ENCODE assay signal across 19 cellular contexts in the genomic region with DNA sequence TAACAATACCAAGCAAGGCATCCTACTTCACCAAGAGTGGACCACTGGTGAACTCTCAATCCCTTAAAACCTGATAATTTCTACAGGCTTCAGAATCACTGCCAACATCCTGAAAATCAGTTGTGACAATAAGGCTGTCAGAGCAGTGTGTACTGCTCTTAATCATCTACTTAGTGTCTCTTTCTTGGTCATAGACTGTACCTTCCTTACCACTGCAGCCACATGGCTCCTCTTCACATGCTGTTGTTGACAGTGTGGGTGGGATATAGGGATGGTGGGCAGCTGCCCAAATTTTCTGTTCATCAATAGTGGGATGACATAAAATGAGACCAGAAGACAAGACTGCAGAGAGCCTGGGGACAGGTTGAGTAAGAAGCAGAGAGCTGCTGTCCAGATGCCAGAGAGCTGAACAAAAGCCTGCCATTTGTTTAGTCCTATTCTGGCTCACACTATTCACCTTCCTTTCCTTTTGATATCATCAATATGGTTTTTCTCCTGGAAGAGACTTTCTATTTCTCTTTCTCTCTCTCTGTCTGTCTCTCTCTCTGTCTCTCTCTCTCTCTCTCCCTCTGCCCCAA.
DNase-seq lines count a peak whose midpoint lies in the region; ATAC-seq and TF ChIP-seq lines count a peak whose summit lies in the region.
"Had no signal": no experiment of that assay in that cellular context is flagged by ENCODE, and none has a peak within 500 bp of the region (broad histone marks: within the 10 kb centered on the region; RNA-seq: fewer than 3 reads in every experiment).

No MANE protein-coding gene starts in this region.

- H3K4me3 ChIP-seq in AG10803 (ENCODE audit: low read length) (no peak overlapping the region), GM23248 (no peak overlapping the region)
- H3K4me3 ChIP-seq: body of pancreas, esophagus muscularis mucosa had no signal

- H4K20me1 ChIP-seq in GM23248 (ENCODE audit: insufficient read depth), result no peaks in the 10 kb centered on the region

- no peaks in the 10 kb centered on the region for H3K36me3 ChIP-seq in GM23248 (ENCODE audit: low read depth)
- H3K36me3 ChIP-seq: esophagus muscularis mucosa had no signal

- no peaks in the 10 kb centered on the region for H3K9me2 ChIP-seq in GM23248 (ENCODE audit: insufficient read depth)

- H3K4me1 ChIP-seq in GM23248 (ENCODE audit: insufficient read depth), result no peaks in the 10 kb centered on the region

- H3K4me2 ChIP-seq in GM23248 (ENCODE audit: unreplicated experiment), result no peak overlapping the region

- ATAC-seq in left lobe of liver, result peak; percentile 49
- ATAC-seq: activated naive CD8-positive, alpha-beta T cell treated with anti-CD3 and anti-CD28 coated beads, Interleukin-2, amount 50 U/mL, for 24 hours; body of pancreas; effector memory CD8-positive, alpha-beta T cell; left colon had no signal

- H2AFZ ChIP-seq in GM23248, result no peak overlapping the region

- no peak overlapping the region for H3K9ac ChIP-seq in GM23248

- DNase-seq in AG10803 (ENCODE audit: low read depth) (peak; percentile 11), GM23248 (peak; percentile 23), left lobe of liver (ENCODE audit: low spot score) (no peak), GM20000 (ENCODE audit: low spot score) (no peak), NCI-H82 treated with DMSO at 0.1 percent for 48 hours (lab: John Stamatoyannopoulos, UW; ENCODE audit: unreplicated experiment) (no peak), dedifferentiated amniotic fluid mesenchymal stem cell (ENCODE audit: extremely low spot score) (no peak), NCI-H128 (lab: John Stamatoyannopoulos, UW; ENCODE audit: unreplicated experiment) (no peak)
- DNase-seq: activated CD4-positive, alpha-beta T cell treated with anti-CD3 and anti-CD28 coated beads for 48 hours; activated effector memory CD4-positive, alpha-beta T cell treated with Interleukin-2 at 50 U/mL for 16 hours; activated naive CD8-positive, alpha-beta T cell treated with anti-CD3 and anti-CD28 coated beads, Interleukin-2, amount 50 U/mL, for 24 hours; body of pancreas; CD4-positive, alpha-beta T cell; effector memory CD8-positive, alpha-beta T cell; left colon; MM.1S; NCI-H1930; NK-92 treated with Interleukin-12 subunit alpha and Interleukin-12 subunit beta, amount 100 ng/mL, for 24 hours had no signal

- no peaks in the 10 kb centered on the region for H3K79me2 ChIP-seq in GM23248 (ENCODE audit: insufficient read depth)

- in situ Hi-C loops in GM23248 (cut with MboI), result no loop called here

- H3F3A ChIP-seq in GM23248 (ENCODE audit: insufficient read depth), result no peaks in the 10 kb centered on the region

- H3K27me3 ChIP-seq in GM23248 (replicated peaks; ENCODE audit: insufficient read depth), result no peaks in the 10 kb centered on the region
- H3K27me3 ChIP-seq: body of pancreas, esophagus muscularis mucosa had no signal

- H3K27ac ChIP-seq in GM23248 (no peak overlapping the region), VCaP (peak overlapping the region; percentile 96)
- H3K27ac ChIP-seq: body of pancreas, esophagus muscularis mucosa had no signal

- no peaks in the 10 kb centered on the region for H3K9me3 ChIP-seq in GM23248 (ENCODE audit: low read depth)
- H3K9me3 ChIP-seq: body of pancreas, esophagus muscularis mucosa had no signal

- TF ChIP-seq CTCF in AG10803 (conservative IDR thresholded peaks at IDR 0.05; ENCODE audit: low read length) (no peak), VCaP (conservative IDR thresholded peaks at IDR 0.05) (no peak), GM20000 (IDR thresholded peaks at IDR 0.05; ENCODE audit: extremely low read depth, missing control alignments) (no peak)

Comparison
In these comparisons a context has a peak if more than half of its experiments do, and no peak if none do; other contexts are left out.
1. DNase-seq: peak in AG10803 (single experiment) and GM23248 (single experiment); none in left lobe of liver (single experiment), GM20000 (single experiment), NCI-H82 treated with DMSO at 0.1 percent for 48 hours (single experiment), dedifferentiated amniotic fluid mesenchymal stem cell (single experiment) and NCI-H128 (single experiment).